In the genomic region with DNA sequence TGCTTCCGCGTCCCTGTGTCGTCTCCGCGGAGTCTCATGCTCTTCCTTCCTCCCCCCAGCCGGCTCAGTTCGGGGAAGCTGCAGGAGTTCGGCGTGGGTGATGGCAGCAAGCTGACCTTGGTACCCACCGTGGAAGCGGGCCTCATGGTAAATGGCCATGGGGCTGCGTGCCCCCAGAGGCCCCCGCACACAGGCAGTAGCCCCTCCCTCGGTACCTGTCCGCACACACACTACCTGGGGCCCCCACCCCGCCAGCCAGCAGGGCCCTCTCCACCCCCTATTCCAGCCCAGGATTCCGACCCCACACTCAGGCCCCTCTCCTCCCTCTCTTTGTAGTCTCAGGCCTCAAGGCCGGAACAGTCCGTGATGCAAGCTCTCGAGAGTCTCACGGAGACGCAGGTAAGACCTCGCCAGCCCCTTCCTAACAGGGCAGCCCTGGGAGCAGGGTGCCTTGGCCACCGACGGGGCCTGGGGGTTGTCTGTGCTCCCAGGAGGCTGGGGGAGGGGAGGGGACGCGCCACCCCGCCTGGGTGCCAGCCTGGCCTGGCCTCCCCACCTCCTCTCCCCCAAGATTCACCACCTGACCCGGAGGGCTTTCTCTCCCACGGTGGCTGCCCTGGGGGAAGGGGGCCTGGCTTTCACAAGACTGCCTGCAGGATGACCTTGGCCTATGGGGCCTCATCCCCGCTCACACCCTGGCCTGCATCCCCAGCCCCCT, we compare ENCODE assay signal across 6 cellular contexts. TPM values are rescaled to one million over a fixed set of nuclear protein-coding genes. Genes with fewer than 3 reads are reported as not detected.
DNase-seq lines count a peak whose midpoint lies in the region; ATAC-seq lines count a peak whose summit lies in the region.

No MANE protein-coding gene starts in this region.

- H4K91ac ChIP-seq in mesenchymal stem cell (ENCODE audit: low read length), result peak overlapping the region; percentile 96

- peak overlapping the region; percentile 37 to 91 for H2BK12ac ChIP-seq in mesenchymal stem cell (ENCODE audit: low read length in 2 of 2)

- no peaks in the 10 kb centered on the region for H3K9me3 ChIP-seq in mesenchymal stem cell (ENCODE audit: control insufficient read depth, low read length)

- H3K4me1 Mint-ChIP-seq in activated naive CD8-positive, alpha-beta T cell treated with anti-CD3 and anti-CD28 coated beads for 36 hours, result peaks cover 9% of the 10 kb centered on the region

- H3K9me3 Mint-ChIP-seq in activated naive CD8-positive, alpha-beta T cell treated with anti-CD3 and anti-CD28 coated beads for 36 hours, result no peaks in the 10 kb centered on the region

- H3K27me3 Mint-ChIP-seq in activated naive CD8-positive, alpha-beta T cell treated with anti-CD3 and anti-CD28 coated beads for 36 hours, result no peaks in the 10 kb centered on the region

- peak overlapping the region; percentile 97 for H4K8ac ChIP-seq in mesenchymal stem cell (ENCODE audit: low read length)

- under 1% methylated on average over 20 of the region's 31 CpGs for WGBS in mesenchymal stem cell

- H3K27me3 ChIP-seq in mesenchymal stem cell (ENCODE audit: control insufficient read depth in 1 of 2, insufficient read depth in 1 of 2, low read length in 2 of 2), result no peaks in the 10 kb centered on the region

- peak overlapping the region; percentile 26 for H2BK15ac ChIP-seq in mesenchymal stem cell (ENCODE audit: low read depth, poor library complexity, severe bottlenecking)

- peak overlapping the region; percentile 93 for H3K27ac Mint-ChIP-seq in activated naive CD8-positive, alpha-beta T cell treated with anti-CD3 and anti-CD28 coated beads for 36 hours

- peak overlapping the region; percentile 93 to 96 for H3K4ac ChIP-seq in mesenchymal stem cell (ENCODE audit: low read depth in 1 of 2, low read length in 2 of 2)

- peak overlapping the region; percentile 96 for H3K9ac ChIP-seq in mesenchymal stem cell (ENCODE audit: low read length)

- peaks cover 6% of the 10 kb centered on the region for H3K79me1 ChIP-seq in mesenchymal stem cell (replicated peaks; ENCODE audit: low read length, poor library complexity, severe bottlenecking)

- peak overlapping the region; percentile 99 for H2BK120ac ChIP-seq in mesenchymal stem cell (ENCODE audit: low read depth, low read length)

- no peak for ATAC-seq in GM18873 (IDR thresholded peaks at IDR 0.05; ENCODE audit: low FRiP score, unreplicated experiment)
- no peak for ATAC-seq in HG02840 (IDR thresholded peaks at IDR 0.05; ENCODE audit: low FRiP score, unreplicated experiment)

- peak overlapping the region; percentile 76 to 93 for H3K14ac ChIP-seq in mesenchymal stem cell (ENCODE audit: low read length in 2 of 2)

- H3K4me2 ChIP-seq in mesenchymal stem cell (ENCODE audit: low read length, poor library complexity, severe bottlenecking), result peak overlapping the region; percentile 85

- H3K36me3 ChIP-seq in mesenchymal stem cell (ENCODE audit: control insufficient read depth in 1 of 2, insufficient read depth in 2 of 2, low read depth in 1 of 2, low read length in 2 of 2), result peaks cover 32 to 64% of the 10 kb centered on the region in 2 experiments

- H2AK5ac ChIP-seq in mesenchymal stem cell (ENCODE audit: low read length, severe bottlenecking), result peak overlapping the region; percentile 43

- peak overlapping the region; percentile 84 to 92 for H3K4me3 ChIP-seq in mesenchymal stem cell (ENCODE audit: insufficient read depth in 1 of 2, low read depth in 1 of 2, low read length in 2 of 2)

- peak overlapping the region; percentile 90 to 99 for H3K18ac ChIP-seq in mesenchymal stem cell (ENCODE audit: low read depth in 1 of 2, low read length in 2 of 2)

- peaks cover 40% of the 10 kb centered on the region for H3K4me1 ChIP-seq in mesenchymal stem cell (ENCODE audit: control insufficient read depth, insufficient read depth, low read depth, low read length)

- H2AFZ ChIP-seq in mesenchymal stem cell (ENCODE audit: low read depth, low read length), result no peak overlapping the region

- peak overlapping the region; percentile 10 for H2BK5ac ChIP-seq in mesenchymal stem cell (ENCODE audit: low read depth, low read length, poor library complexity, severe bottlenecking)

- DNase-seq in SIG-M5 treated with dmso at 0.1 percent for 504 hours (lab: John Stamatoyannopoulos, UW; ENCODE audit: unreplicated experiment) (peak; percentile 80), SIG-M5 (lab: John Stamatoyannopoulos, UW) (no peak), mesenchymal stem cell (no peak)
- peak; percentile 73 for DNase-seq in activated naive CD8-positive, alpha-beta T cell treated with anti-CD3 and anti-CD28 coated beads for 36 hours

- H3K23ac ChIP-seq in mesenchymal stem cell (ENCODE audit: low read length in 2 of 2), result peak overlapping the region; percentile 11 to 64

- peak overlapping the region; percentile 92 for H3K4me3 Mint-ChIP-seq in activated naive CD8-positive, alpha-beta T cell treated with anti-CD3 and anti-CD28 coated beads for 36 hours

- peak overlapping the region; percentile 99 for H3K27ac ChIP-seq in mesenchymal stem cell (ENCODE audit: low read length, poor library complexity, severe bottlenecking)

- H3K36me3 Mint-ChIP-seq in activated naive CD8-positive, alpha-beta T cell treated with anti-CD3 and anti-CD28 coated beads for 36 hours, result peaks cover 17% of the 10 kb centered on the region

RNA-seq across cellular contexts. Expression of gene MIDN, which starts 3.3 kb away (rescaled TPM):
- total RNA-seq in activated naive CD8-positive, alpha-beta T cell treated with anti-CD3 and anti-CD28 coated beads for 36 hours, result 10 to 100 TPM; 29.3 to 29.6 TPM
- 58.6 TPM for polyA plus RNA-seq in mesenchymal stem cell (2013, experiment 1 of 2)
- polyA plus RNA-seq in mesenchymal stem cell (2013, experiment 2 of 2), result 58.0 TPM

RNA-seq across cellular contexts. Expression of gene ATP5F1D, which starts 10.1 kb away (rescaled TPM):
- 100 to 1,000 TPM; 175 to 177 TPM for total RNA-seq in activated naive CD8-positive, alpha-beta T cell treated with anti-CD3 and anti-CD28 coated beads for 36 hours
- polyA plus RNA-seq in mesenchymal stem cell (2013, experiment 1 of 2), result 121 TPM
- 127 TPM for polyA plus RNA-seq in mesenchymal stem cell (2013, experiment 2 of 2)

RNA-seq across cellular contexts. Expression of gene CBARP, which starts 13.9 kb away (rescaled TPM):
- under 1 TPM; 0.33 to 0.46 TPM for total RNA-seq in activated naive CD8-positive, alpha-beta T cell treated with anti-CD3 and anti-CD28 coated beads for 36 hours
- 8.1 TPM for polyA plus RNA-seq in mesenchymal stem cell (2013, experiment 1 of 2)
- polyA plus RNA-seq in mesenchymal stem cell (2013, experiment 2 of 2), result 8.0 TPM

RNA-seq across cellular contexts. Expression of gene CIRBP, which starts 17.5 kb away (rescaled TPM):
- total RNA-seq in activated naive CD8-positive, alpha-beta T cell treated with anti-CD3 and anti-CD28 coated beads for 36 hours, result 100 to 1,000 TPM; 208 to 216 TPM
- 118 TPM for polyA plus RNA-seq in mesenchymal stem cell (2013, experiment 1 of 2)
- 120 TPM for polyA plus RNA-seq in mesenchymal stem cell (2013, experiment 2 of 2)

RNA-seq across cellular contexts. Expression of gene FAM174C, which starts 23.7 kb away (rescaled TPM):
- total RNA-seq in activated naive CD8-positive, alpha-beta T cell treated with anti-CD3 and anti-CD28 coated beads for 36 hours, result 100 to 1,000 TPM in 1 of 2 experiments, 10 to 100 TPM in 1; 99.8 to 101 TPM
- polyA plus RNA-seq in mesenchymal stem cell (2013, experiment 1 of 2), result 60.2 TPM
- polyA plus RNA-seq in mesenchymal stem cell (2013, experiment 2 of 2), result 59.6 TPM

Comparison
In these comparisons a context has a peak if more than half of its experiments do, and no peak if none do; other contexts are left out.
1. DNase-seq: peak in SIG-M5 treated with dmso at 0.1 percent for 504 hours (single experiment) and activated naive CD8-positive, alpha-beta T cell treated with anti-CD3 and anti-CD28 coated beads for 36 hours (single experiment); none in SIG-M5 (single experiment) and mesenchymal stem cell (single experiment).